In the genomic region with DNA sequence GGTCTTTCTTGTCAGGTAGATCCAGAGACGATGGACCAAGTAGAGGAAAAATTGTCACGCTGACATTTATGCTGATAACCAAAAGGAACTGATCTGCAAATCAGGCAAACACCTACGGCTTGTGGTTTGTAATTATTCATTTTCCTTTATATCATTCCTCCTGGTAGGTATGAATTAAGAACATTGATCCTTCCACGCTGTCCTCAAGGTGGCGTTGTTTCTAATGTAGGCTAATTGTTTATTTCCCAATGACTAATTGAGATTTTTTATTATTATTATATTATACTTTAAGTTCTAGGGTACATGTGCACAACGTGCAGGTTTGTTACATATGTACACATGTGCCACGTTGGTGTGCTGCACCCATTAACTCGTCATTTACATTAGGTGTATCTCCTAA, we compare ENCODE assay signal across 3 cellular contexts. TPM values are rescaled to one million over a fixed set of nuclear protein-coding genes. Genes with fewer than 3 reads are reported as not detected.
"Had no signal": no experiment of that assay in that cellular context is flagged by ENCODE, and none has a peak within 500 bp of the region (broad histone marks: within the 10 kb centered on the region; RNA-seq: fewer than 3 reads in every experiment).

No MANE protein-coding gene starts in this region.

RNA-seq across cellular contexts. Expression of gene RORB, which starts 33.3 kb away (rescaled TPM):
- total RNA-seq: dermis microvascular lymphatic vessel endothelial cell, myocyte, pulmonary artery endothelial cell had no signal
